ENCODE assay signal across 29 cellular contexts in the genomic region with DNA sequence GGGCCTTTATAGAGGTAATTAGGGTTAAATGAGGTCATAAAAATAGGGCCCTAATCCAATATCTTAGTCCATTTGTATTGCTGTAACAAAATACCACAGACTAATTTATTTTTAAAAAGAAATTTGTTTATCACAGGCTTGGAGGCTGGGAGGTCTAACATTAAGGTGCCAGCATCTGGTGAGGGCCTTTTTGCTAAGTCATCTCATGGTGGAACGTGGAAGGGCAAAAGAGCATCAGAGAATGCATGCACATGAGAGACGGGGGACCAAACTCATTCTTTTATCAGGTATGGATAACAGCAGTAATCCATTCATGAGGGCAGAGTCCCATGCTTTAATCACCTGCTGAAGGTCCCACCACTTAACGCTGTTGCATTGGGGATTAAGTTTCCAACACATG.
"Had no signal": no experiment of that assay in that cellular context is flagged by ENCODE, and none has a peak within 500 bp of the region (broad histone marks: within the 10 kb centered on the region; RNA-seq: fewer than 3 reads in every experiment).

No MANE protein-coding gene starts in this region.

- H3K4me1 ChIP-seq: colonic mucosa, gastrocnemius medialis, gastroesophageal sphincter, heart left ventricle, heart right ventricle had no signal

- H3K27ac ChIP-seq: colonic mucosa, coronary artery, dorsolateral prefrontal cortex, epithelial cell of prostate, esophagus muscularis mucosa, esophagus squamous epithelium, foreskin keratinocyte, gastrocnemius medialis, gastroesophageal sphincter, heart left ventricle, heart right ventricle, hepatocyte had no signal

- H3K4me3 Mint-ChIP-seq: dendritic cell treated with granulocyte-macrophage colony-stimulating factor and Interleukin-4, amounts not matched to agents 40 ng/mL and 50 ng/mL, for 4 days; effector memory CD8-positive, alpha-beta T cell had no signal

- H3K27me3 Mint-ChIP-seq: dendritic cell treated with granulocyte-macrophage colony-stimulating factor and Interleukin-4, amounts not matched to agents 40 ng/mL and 50 ng/mL, for 4 days; effector memory CD8-positive, alpha-beta T cell had no signal

- H3K79me2 ChIP-seq: hepatocyte had no signal

- H2AFZ ChIP-seq: hepatocyte had no signal

- H3K9me3 ChIP-seq: colonic mucosa, esophagus muscularis mucosa, esophagus squamous epithelium, gastrocnemius medialis, gastroesophageal sphincter, heart left ventricle, heart right ventricle had no signal

- ATAC-seq: effector memory CD8-positive, alpha-beta T cell; esophagus mucosa; foreskin keratinocyte; gastrocnemius medialis; gastroesophageal sphincter; heart left ventricle; heart right ventricle had no signal

- H3K4me3 ChIP-seq: colonic mucosa, coronary artery, dorsolateral prefrontal cortex, esophagus muscularis mucosa, esophagus squamous epithelium, gastrocnemius medialis, gastroesophageal sphincter, heart left ventricle, heart right ventricle, hepatocyte had no signal

- H3K36me3 ChIP-seq: colonic mucosa, esophagus muscularis mucosa, esophagus squamous epithelium, gastrocnemius medialis, gastroesophageal sphincter, heart left ventricle, heart right ventricle had no signal

- H3K4me2 ChIP-seq: hepatocyte had no signal

- H3K27ac Mint-ChIP-seq: dendritic cell treated with granulocyte-macrophage colony-stimulating factor and Interleukin-4, amounts not matched to agents 40 ng/mL and 50 ng/mL, for 4 days; effector memory CD8-positive, alpha-beta T cell had no signal

- DNase-seq: colonic mucosa; cortex of kidney; dermis blood vessel endothelial cell; dorsolateral prefrontal cortex; effector CD4-positive, alpha-beta T cell; effector CD8-positive, alpha-beta T cell; effector memory CD4-positive, alpha-beta T cell; effector memory CD8-positive, alpha-beta T cell; erythroblast; esophagus squamous epithelium; foreskin fibroblast; foreskin keratinocyte; foreskin melanocyte; gastrocnemius medialis; glutamatergic neuron; head of caudate nucleus; heart left ventricle; heart right ventricle; hippocampal formation had no signal

- FAIRE-seq: endometrium, endothelial cell of umbilical vein, frontal cortex had no signal

- H3K9me3 Mint-ChIP-seq: effector memory CD8-positive, alpha-beta T cell had no signal

- H3K27me3 ChIP-seq: colonic mucosa, dorsolateral prefrontal cortex, esophagus muscularis mucosa, esophagus squamous epithelium, foreskin keratinocyte, gastrocnemius medialis, gastroesophageal sphincter, heart left ventricle, heart right ventricle, hepatocyte had no signal
